ENCODE assay signal across 29 cellular contexts in genomic region chr5:134037160-134037559, GRCh38.
"Had no signal": no experiment of that assay in that cellular context is flagged by ENCODE, and none has a peak within 500 bp of the region (broad histone marks: within the 10 kb centered on the region; RNA-seq: fewer than 3 reads in every experiment).

No MANE protein-coding gene starts in this region.

- H3K27ac Mint-ChIP-seq: activated naive CD8-positive, alpha-beta T cell; activated T-cell treated with anti-CD3 and anti-CD28 coated beads, Interleukin-2, amount 50 U/mL, for 24 hours; activated T-helper 17 cell treated with anti-CD3 and anti-CD28 coated beads, Interleukin-2, amount 50 U/mL, for 72 hours; effector memory CD8-positive, alpha-beta T cell; WTC11 had no signal

- ATAC-seq: activated T-helper 17 cell treated with anti-CD3 and anti-CD28 coated beads, Interleukin-2, amount 50 U/mL, for 72 hours; effector memory CD8-positive, alpha-beta T cell; gastroesophageal sphincter; heart left ventricle; left cardiac atrium; lower lobe of right lung; mucosa of descending colon; sciatic nerve; WTC11 had no signal

- H3K27ac ChIP-seq: breast epithelium, colonic mucosa, dorsolateral prefrontal cortex, esophagus squamous epithelium, gastroesophageal sphincter, heart left ventricle, lower lobe of right lung, thoracic aorta had no signal

- H3K4me3 ChIP-seq: breast epithelium, colonic mucosa, dorsolateral prefrontal cortex, esophagus squamous epithelium, gastroesophageal sphincter, heart left ventricle, lower lobe of right lung, mucosa of descending colon, smooth muscle cell, thoracic aorta had no signal

- H3K27me3 Mint-ChIP-seq: activated naive CD8-positive, alpha-beta T cell; activated T-cell treated with anti-CD3 and anti-CD28 coated beads, Interleukin-2, amount 50 U/mL, for 24 hours; activated T-helper 17 cell treated with anti-CD3 and anti-CD28 coated beads, Interleukin-2, amount 50 U/mL, for 72 hours; effector memory CD8-positive, alpha-beta T cell had no signal

- DNase-seq: activated CD4-positive, alpha-beta T cell treated with anti-CD3 and anti-CD28 coated beads, Interleukin-2, amount 50 U/mL, for 4 hours; activated CD8-positive, alpha-beta memory T cell treated with anti-CD3 and anti-CD28 coated beads for 24 hours; activated CD8-positive, alpha-beta memory T cell treated with anti-CD3 and anti-CD28 coated beads, Interleukin-2, amount 50 U/mL, for 4 hours; activated T-cell treated with anti-CD3 and anti-CD28 coated beads, Interleukin-2, amount 50 U/mL, for 24 hours; colonic mucosa; dorsolateral prefrontal cortex; effector memory CD8-positive, alpha-beta T cell; esophagus squamous epithelium; heart left ventricle; islet precursor cell; left cardiac atrium; lower lobe of right lung; mesendoderm; mucosa of descending colon; nucleus accumbens; stimulated activated CD4-positive, alpha-beta T cell treated with anti-CD3 and anti-CD28 coated beads, Interleukin-2, amount 100 ng/mL, for 48 hours; stimulated activated CD8-positive, alpha-beta memory T cell treated with anti-CD3 and anti-CD28 coated beads, Interleukin-4, amount 100 ng/mL, for 48 hours; stimulated activated naive CD4-positive, alpha-beta T cell; T-helper 1 cell; T1000 had no signal

- H3K27me3 ChIP-seq: breast epithelium, colonic mucosa, dorsolateral prefrontal cortex, esophagus squamous epithelium, gastroesophageal sphincter, heart left ventricle had no signal

- H3K4me1 ChIP-seq: breast epithelium, colonic mucosa, heart left ventricle, lower lobe of right lung had no signal

- H3K4me3 Mint-ChIP-seq: activated naive CD8-positive, alpha-beta T cell; activated T-cell treated with anti-CD3 and anti-CD28 coated beads, Interleukin-2, amount 50 U/mL, for 24 hours; activated T-helper 17 cell treated with anti-CD3 and anti-CD28 coated beads, Interleukin-2, amount 50 U/mL, for 72 hours; effector memory CD8-positive, alpha-beta T cell; type B pancreatic cell; WTC11 had no signal

- H3K9me3 Mint-ChIP-seq: activated T-cell treated with anti-CD3 and anti-CD28 coated beads, Interleukin-2, amount 50 U/mL, for 24 hours; activated T-helper 17 cell treated with anti-CD3 and anti-CD28 coated beads, Interleukin-2, amount 50 U/mL, for 72 hours; effector memory CD8-positive, alpha-beta T cell; type B pancreatic cell; WTC11 had no signal

- H3K36me3 Mint-ChIP-seq: activated naive CD8-positive, alpha-beta T cell; type B pancreatic cell; WTC11 had no signal

- H3K36me3 ChIP-seq: breast epithelium, colonic mucosa, esophagus squamous epithelium, gastroesophageal sphincter, heart left ventricle, lower lobe of right lung, thoracic aorta had no signal

- H3K9me3 ChIP-seq: breast epithelium, colonic mucosa, esophagus squamous epithelium, gastroesophageal sphincter, heart left ventricle, lower lobe of right lung, mucosa of descending colon, thoracic aorta had no signal

- H3K4me1 Mint-ChIP-seq: WTC11 had no signal
